In genomic region chr7:72946130-72946745, GRCh38 we compare ENCODE assay signal across 9 cellular contexts. TPM values are rescaled to one million over a fixed set of nuclear protein-coding genes. Genes with fewer than 3 reads are reported as not detected.
DNase-seq lines count a peak whose midpoint lies in the region; ATAC-seq and TF ChIP-seq lines count a peak whose summit lies in the region.
"Not testable (repeated sequence)": the region's sequence is repeated elsewhere in the genome, so short reads cannot be mapped to it uniquely, and the experiment has no call there.
"Had no signal": no experiment of that assay in that cellular context is flagged by ENCODE, and none has a peak within 500 bp of the region (broad histone marks: within the 10 kb centered on the region; RNA-seq: fewer than 3 reads in every experiment).

No MANE protein-coding gene starts in this region.

- TF ChIP-seq CTCF in LNCAP (IDR thresholded peaks at IDR 0.05), result peak; percentile 41; the same call in 1 of the 2 replicates
- TF ChIP-seq CTCF in mammary epithelial cell (conservative IDR thresholded peaks at IDR 0.05 in 1 of 2, IDR thresholded peaks at IDR 0.05 in 1 of 2; ENCODE audit: extremely low read depth in 1 of 2, insufficient read depth in 1 of 2, low read depth in 1 of 2, low read length in 2 of 2), result peak; percentile 11 to 24
- peak; percentile 21 for TF ChIP-seq CTCF in fibroblast of mammary gland (conservative IDR thresholded peaks at IDR 0.05; ENCODE audit: control insufficient read depth, insufficient read depth, low read depth, low read length)
- peak in 1 of 2 donors; percentile 26 for TF ChIP-seq CTCF in left lung (IDR thresholded peaks at IDR 0.05)
- TF ChIP-seq CTCF in progenitor cell of endocrine pancreas (IDR thresholded peaks at IDR 0.05; ENCODE audit: unreplicated experiment), result peak; percentile 46

- BruUV-seq in mammary epithelial cell (replicated peaks; lab: Mats Ljungman, UMichigan), result not testable (repeated sequence)

- not testable (repeated sequence) for H3K4me1 ChIP-seq in mammary epithelial cell (ENCODE audit: insufficient read depth, low read length); left lung

- DNase-seq in DMS 273 (lab: John Stamatoyannopoulos, UW; ENCODE audit: unreplicated experiment) (peak; percentile 39), SK-MEL-5 (ENCODE audit: low read depth, low spot score) (peak; percentile 35)
- not testable (repeated sequence) for DNase-seq in mammary epithelial cell; fibroblast of mammary gland (ENCODE audit: low read depth); left lung; progenitor cell of endocrine pancreas (ENCODE audit: low spot score, unreplicated experiment)

- not testable (repeated sequence) for H3K4me3 ChIP-seq in mammary epithelial cell (replicated peaks in 1 of 3; ENCODE audit: insufficient read depth in 1 of 3, low read depth in 2 of 3, low read length in 3 of 3); fibroblast of mammary gland (ENCODE audit: control insufficient read depth, low read depth, low read length); left lung

- CTCF ChIA-PET in mammary epithelial cell (lab: Charles Lee; ENCODE audit: low non-redundant PET), result not testable (repeated sequence)

- not testable (repeated sequence) for H3K27ac ChIP-seq in mammary epithelial cell (ENCODE audit: insufficient read depth, low read depth, low read length); left lung

- not testable (repeated sequence) for H3K79me2 ChIP-seq in mammary epithelial cell (ENCODE audit: insufficient read depth, low read length)

- not testable (repeated sequence) for H3K9ac ChIP-seq in mammary epithelial cell (ENCODE audit: insufficient read depth, low read length)

- not testable (repeated sequence) for H3K27me3 Mint-ChIP-seq in progenitor cell of endocrine pancreas

- not testable (repeated sequence) for H2AFZ ChIP-seq in mammary epithelial cell (ENCODE audit: low read depth, low read length)

- WGBS in mammary epithelial cell (ENCODE audit: low coverage, missing lambda C conversion rate), result 97% methylated on average over 12 of the region's 22 CpGs

- not testable (repeated sequence) for H3K36me3 Mint-ChIP-seq in progenitor cell of endocrine pancreas (ENCODE audit: insufficient read depth)

- H3K4me2 ChIP-seq in mammary epithelial cell (ENCODE audit: insufficient read depth, low read depth, low read length), result not testable (repeated sequence)

- H4K20me1 ChIP-seq in mammary epithelial cell (ENCODE audit: insufficient read depth, low read length), result not testable (repeated sequence)

- intact Hi-C loops in mammary epithelial cell (cut with micrococcal nuclease); left lung (cut with DNase I): not testable (repeated sequence)

- in situ Hi-C loops in SK-MEL-5 (cut with HindIII; ENCODE audit: low pct_unique_long_range_greater_than_20kb, low sequenced_read_pairs); mammary epithelial cell (cut with MboI; ENCODE audit: low sequenced_read_pairs in 2 of 2): not testable (repeated sequence)

- H3K27me3 ChIP-seq in mammary epithelial cell (ENCODE audit: insufficient read depth, low read length); left lung: not testable (repeated sequence)

- dilution Hi-C loops in mammary epithelial cell (cut with HindIII; ENCODE audit: low sequenced_read_pairs), result not testable (repeated sequence)

- not testable (repeated sequence) for H3K9me3 ChIP-seq in mammary epithelial cell (replicated peaks; ENCODE audit: insufficient read depth, low read length); left lung

- H3K4me3 Mint-ChIP-seq in progenitor cell of endocrine pancreas (ENCODE audit: low read depth), result not testable (repeated sequence)

- H3K4me1 Mint-ChIP-seq in progenitor cell of endocrine pancreas (ENCODE audit: low read depth), result not testable (repeated sequence)

- H3K9me3 Mint-ChIP-seq in progenitor cell of endocrine pancreas (ENCODE audit: low read depth), result not testable (repeated sequence)

- peak; percentile 34 for ATAC-seq in left lung

- not testable (repeated sequence) for H3K36me3 ChIP-seq in mammary epithelial cell (ENCODE audit: insufficient read depth, low read length)
- H3K36me3 ChIP-seq in left lung, result peaks cover 0 to 50% of the 10 kb centered on the region in 2 donors

- H3K27ac Mint-ChIP-seq in progenitor cell of endocrine pancreas, result not testable (repeated sequence)

RNA-seq across cellular contexts. Expression of gene POM121, which starts 21.3 kb away (rescaled TPM):
- 9.2 and 12.8 TPM in 2 replicates for total RNA-seq in SK-MEL-5 (2014; rRNA removed; shearing (Covaris generic))
- polyA plus RNA-seq in SK-MEL-5 (2015; cell fraction: cytosol; rRNA removed), result 77.4 and 107 TPM in 2 replicates
- 39.0 and 57.6 TPM in 2 replicates for polyA plus RNA-seq in SK-MEL-5 (2015; cell fraction: nucleus; rRNA removed)
- total RNA-seq in mammary epithelial cell (10 to 100 TPM; 10.7 to 49.6 TPM), left lung (10 to 100 TPM; 28.8 to 36.4 TPM), progenitor cell of endocrine pancreas (53.2 and 53.6 TPM in 2 replicates)
- 12.0 TPM for polyA plus RNA-seq in mammary epithelial cell
- polyA minus RNA-seq in mammary epithelial cell, result 43.7 TPM

RNA-seq across cellular contexts. Expression of gene TRIM74, which starts 23.0 kb away (rescaled TPM):
- total RNA-seq in SK-MEL-5 (2014; rRNA removed; shearing (Covaris generic)), result not detected in 2 replicates
- not detected in 2 replicates for polyA plus RNA-seq in SK-MEL-5 (2015; cell fraction: cytosol; rRNA removed)
- not detected in 2 replicates for polyA plus RNA-seq in SK-MEL-5 (2015; cell fraction: nucleus; rRNA removed)
- total RNA-seq in mammary epithelial cell, result under 1 TPM in 1 of 2 donors, not detected in 1; 0.50 TPM
- polyA plus RNA-seq in mammary epithelial cell, result 0.03 TPM
- not detected for polyA minus RNA-seq in mammary epithelial cell
- total RNA-seq in left lung, result under 1 TPM in 1 of 2 donors, not detected in 1; 0.26 TPM
- 2.1 and 2.4 TPM in 2 replicates for total RNA-seq in progenitor cell of endocrine pancreas
- total RNA-seq: SJSA1 had no signal
- polyA plus RNA-seq: immature natural killer cell had no signal
